Comparison of ENCODE assay signal across 20 cellular contexts in the genomic region with DNA sequence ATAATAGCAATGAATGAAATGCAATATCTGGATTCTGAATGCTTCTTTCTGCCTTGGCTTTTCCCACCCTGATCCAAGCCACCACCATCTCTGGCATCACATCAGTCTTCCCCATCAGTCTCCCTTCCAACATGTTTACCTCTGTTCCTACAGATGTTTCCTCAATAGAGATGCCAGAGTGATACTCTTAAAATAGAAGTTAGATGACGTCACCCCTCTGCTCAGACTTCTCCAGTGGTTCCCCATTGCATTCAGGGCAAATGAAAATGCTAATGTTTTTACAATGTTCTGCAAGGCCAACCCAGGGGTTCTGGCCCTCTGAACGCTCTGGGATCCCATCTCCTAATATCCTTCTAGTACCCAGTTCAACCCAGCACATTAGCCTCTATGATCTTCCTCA.
DNase-seq lines count a peak whose midpoint lies in the region; ATAC-seq, FAIRE-seq and TF ChIP-seq lines count a peak whose summit lies in the region.
"Had no signal": no experiment of that assay in that cellular context is flagged by ENCODE, and none has a peak within 500 bp of the region (broad histone marks: within the 10 kb centered on the region; RNA-seq: fewer than 3 reads in every experiment).

No MANE protein-coding gene starts in this region.

- no peak overlapping the region for H2BK12ac ChIP-seq in H9 (ENCODE audit: insufficient read length, low read depth, low read length)

- H3K9me1 ChIP-seq in K562 (ENCODE audit: control insufficient read depth, insufficient read depth, low read length), result no peaks in the 10 kb centered on the region

- CTCF ChIA-PET in HEK293 (lab: Yijun Ruan, JAX), result no interaction called here
- CTCF ChIA-PET in K562 (lab: Yijun Ruan, JAX; ENCODE audit: low intra/inter-chr PET ratio), result no interaction called here

- DNase-seq in DMS53 (lab: John Stamatoyannopoulos, UW), result peak; percentile 3
- no peak for DNase-seq in DMS53 treated with DMSO at 0.1 percent for 48 hours (lab: John Stamatoyannopoulos, UW; ENCODE audit: unreplicated experiment)
- DNase-seq in K562 (ENCODE audit: extremely low read depth in 1 of 4, low spot score in 3 of 4), result no peak
- DNase-seq in neural crest cell (ENCODE audit: low read depth, low spot score), result no peak
- no peak for DNase-seq in coronary artery (ENCODE audit: low spot score)
- DNase-seq in GM10266 (ENCODE audit: extremely low spot score), result no peak
- DNase-seq in H9, result no peak
- DNase-seq: CD8-positive, alpha-beta T cell; COR-L47; DMS153; Kasumi-1; KBM-7 had no signal

- no peaks in the 10 kb centered on the region for H3K23me2 ChIP-seq in H9 (ENCODE audit: insufficient read length, low read depth, low read length, poor library complexity, severe bottlenecking)

- WGBS in K562 (ENCODE audit: insufficient coverage, low coverage, missing lambda C conversion rate), result 0% methylated on average over 2 of the region's 2 CpGs
- no CpG with 5 or more reads among the region's 2 CpGs for WGBS in H9 (ENCODE audit: extremely low coverage, insufficient read length, low lambda C conversion rate)

- intact Hi-C loops in K562 (cut with micrococcal nuclease), result no loop called here

- H3K4ac ChIP-seq in H9 (ENCODE audit: low read depth, low read length), result no peak overlapping the region

- no peak for TF ChIP-seq CTCF in HEK293 (tag by site-specific recombination; IDR thresholded peaks at IDR 0.05)
- no peak for TF ChIP-seq CTCF in K562 (IDR thresholded peaks at IDR 0.05 in 2 of 3, conservative IDR thresholded peaks at IDR 0.05 in 1 of 3; ENCODE audit: insufficient read depth in 2 of 3, low read depth in 1 of 3, low read length in 3 of 3)
- TF ChIP-seq CTCF in neural crest cell (conservative IDR thresholded peaks at IDR 0.05), result no peak
- TF ChIP-seq CTCF in coronary artery (IDR thresholded peaks at IDR 0.05), result no peak
- no peak for TF ChIP-seq CTCF in GM10266 (IDR thresholded peaks at IDR 0.05; ENCODE audit: control insufficient read depth, insufficient read depth, low read depth, missing control alignments)
- no peak for TF ChIP-seq CTCF in H9 (conservative IDR thresholded peaks at IDR 0.05)

- no peak overlapping the region for H4K5ac ChIP-seq in H9 (ENCODE audit: insufficient read length, low read depth, low read length)

- H3K4me2 ChIP-seq in K562 (ENCODE audit: insufficient read depth, low read length) (no peak overlapping the region), H9 (ENCODE audit: insufficient read depth, insufficient read length, low read length) (no peak overlapping the region)

- BruUV-seq in K562 (replicated peaks; lab: Mats Ljungman, UMichigan), result no TSS peak

- ATAC-seq in K562, result no peak
- ATAC-seq: CD8-positive, alpha-beta T cell; HCT116 had no signal

- H3K36me3 ChIP-seq in HEK293 (ENCODE audit: control insufficient read depth in 2 of 2, insufficient read depth in 1 of 2, low read length in 2 of 2) (no peaks in the 10 kb centered on the region), K562 (ENCODE audit: control insufficient read depth, insufficient read depth, low read length) (no peaks in the 10 kb centered on the region)

- no peak overlapping the region for H3T11ph ChIP-seq in H9 (ENCODE audit: low read length)

- H3K4me1 ChIP-seq in HEK293 (ENCODE audit: control insufficient read depth, insufficient read depth, low read length), result no peaks in the 10 kb centered on the region
- H3K4me1 ChIP-seq in K562 (replicated peaks in 1 of 2; ENCODE audit: control insufficient read depth in 2 of 2, insufficient read depth in 2 of 2, low read length in 2 of 2), result no peaks in the 10 kb centered on the region
- peaks cover 5% of the 10 kb centered on the region for H3K4me1 ChIP-seq in H9 (ENCODE audit: insufficient read depth, low read length)

- H3K79me2 ChIP-seq in K562 (ENCODE audit: control insufficient read depth, insufficient read depth, low read length) (no peaks in the 10 kb centered on the region), H9 (ENCODE audit: insufficient read depth, low read length) (no peaks in the 10 kb centered on the region)

- H3K27ac ChIP-seq in HEK293 (ENCODE audit: extremely low read depth, low read depth, low read length), result no peak overlapping the region
- no peak overlapping the region for H3K27ac ChIP-seq in K562 (ENCODE audit: extremely low read depth, low read depth, low read length)
- H3K27ac ChIP-seq in coronary artery, result no peak overlapping the region
- H3K27ac ChIP-seq in H9 (ENCODE audit: insufficient read length, low read depth, low read length), result no peak overlapping the region
- H3K27ac ChIP-seq: 22Rv1, C4-2B had no signal

- in situ Hi-C loops in K562 (cut with MboI), result no loop called here

- H3K56ac ChIP-seq in H9 (ENCODE audit: insufficient read length, low read depth, low read length), result no peak overlapping the region

- H3K14ac ChIP-seq in H9 (ENCODE audit: insufficient read depth, low read length), result no peak overlapping the region

- H3K4me1 Mint-ChIP-seq in neural crest cell, result peaks cover 16% of the 10 kb centered on the region
- peaks cover 9 to 15% of the 10 kb centered on the region in 2 experiments for H3K4me1 Mint-ChIP-seq in H9

- H3K27ac Mint-ChIP-seq in neural crest cell (ENCODE audit: unreplicated experiment), result peak overlapping the region; percentile 51
- 0 out of 7 replicates have a peak overlapping the region, but pooled peaks of 1 of the 3 experiments have one; percentile 1 for H3K27ac Mint-ChIP-seq in H9
- H3K27ac Mint-ChIP-seq: CD8-positive, alpha-beta T cell had no signal

- no peak for FAIRE-seq in K562 (lab: Jason Lieb, UNC)
- FAIRE-seq: D721Med, GM12892, GM19239, HTR-8/SVneo had no signal

- no peak overlapping the region for H2BK5ac ChIP-seq in H9 (ENCODE audit: insufficient read length, low read length)

- no peak for TF ChIP-seq EP300 in K562 (IDR thresholded peaks at IDR 0.05; ENCODE audit: low read length)

- no peak for TF ChIP-seq POLR2A in K562 (conservative IDR thresholded peaks at IDR 0.05)

- H4K20me1 ChIP-seq in K562 (replicated peaks; ENCODE audit: control insufficient read depth, insufficient read depth, low read length), result no peaks in the 10 kb centered on the region
- H4K20me1 ChIP-seq in H9 (ENCODE audit: control insufficient read depth, insufficient read depth, insufficient read length), result no peaks in the 10 kb centered on the region

- no peak overlapping the region for H3K23ac ChIP-seq in H9 (ENCODE audit: insufficient read length, low read depth, low read length)

- H3K9me3 ChIP-seq in HEK293 (ENCODE audit: control insufficient read depth, insufficient read depth, low read depth, low read length), result no peaks in the 10 kb centered on the region
- no peaks in the 10 kb centered on the region; the same call in 1 of the 2 replicates for H3K9me3 ChIP-seq in K562 (replicated peaks; ENCODE audit: control insufficient read depth, insufficient read depth, low read depth, low read length)
- no peaks in the 10 kb centered on the region for H3K9me3 ChIP-seq in H9 (ENCODE audit: control insufficient read depth, low read depth, low read length)

- no peak for TF ChIP-seq RAD21 in K562 (CRISPR knock-in tag; conservative IDR thresholded peaks at IDR 0.05 in 1 of 2, IDR thresholded peaks at IDR 0.05 in 1 of 2)

- H3K27me3 ChIP-seq in K562 (ENCODE audit: control insufficient read depth in 2 of 2, insufficient read depth in 2 of 2, low read length in 2 of 2), result no peaks in the 10 kb centered on the region
- H3K27me3 ChIP-seq in H9 (ENCODE audit: insufficient read depth, low read length), result no peaks in the 10 kb centered on the region

- no peak overlapping the region for H2BK20ac ChIP-seq in H9 (ENCODE audit: low read depth, low read length, poor library complexity, severe bottlenecking)

- H4K8ac ChIP-seq in H9 (replicated peaks; ENCODE audit: insufficient read length, low read depth, low read length), result no peak overlapping the region

- no peaks in the 10 kb centered on the region for H3K36me3 Mint-ChIP-seq in neural crest cell (ENCODE audit: low read depth)
- H3K36me3 Mint-ChIP-seq in H9 (ENCODE audit: insufficient read depth in 1 of 3, low read depth in 3 of 3), result no peaks in the 10 kb centered on the region
- H3K36me3 Mint-ChIP-seq: CD8-positive, alpha-beta T cell had no signal

- no peak overlapping the region for H3K4me3 ChIP-seq in HEK293 (ENCODE audit: low read depth, low read length)
- H3K4me3 ChIP-seq in K562, result no peak overlapping the region
- no peak overlapping the region for H3K4me3 ChIP-seq in coronary artery

- POLR2A ChIA-PET in HEK293 (lab: Yijun Ruan, JAX) (no interaction called here), K562 (lab: Yijun Ruan, JAX) (no interaction called here)

- H3K9me3 Mint-ChIP-seq in neural crest cell (no peaks in the 10 kb centered on the region), H9 (no peaks in the 10 kb centered on the region)
- H3K9me3 Mint-ChIP-seq: CD8-positive, alpha-beta T cell had no signal

- H3K79me1 ChIP-seq in H9 (ENCODE audit: insufficient read depth, low read depth, low read length, poor library complexity, severe bottlenecking), result no peaks in the 10 kb centered on the region

- H2AK5ac ChIP-seq in H9 (ENCODE audit: insufficient read length, low read length), result no peak overlapping the region

- H3K9ac ChIP-seq in K562 (ENCODE audit: insufficient read depth in 1 of 2, low read depth in 2 of 2, low read length in 2 of 2) (no peak overlapping the region), H9 (ENCODE audit: extremely low read depth, insufficient read length, low read length) (no peak overlapping the region)

- no peak overlapping the region for H2BK15ac ChIP-seq in H9 (ENCODE audit: low read depth, low read length)

- no peak overlapping the region for H4K91ac ChIP-seq in H9 (ENCODE audit: insufficient read length, low read depth, low read length)

- H3K4me3 Mint-ChIP-seq in neural crest cell (no peak overlapping the region), H9 (no peak overlapping the region)
- H3K4me3 Mint-ChIP-seq: CD8-positive, alpha-beta T cell had no signal

- no peak overlapping the region for H2BK120ac ChIP-seq in H9 (ENCODE audit: low read depth, low read length, poor library complexity, severe bottlenecking)

- no peak overlapping the region for H2AFZ ChIP-seq in K562 (ENCODE audit: low read depth, low read length)
- H2AFZ ChIP-seq in H9 (ENCODE audit: low read length), result no peak overlapping the region

- H3K27me3 Mint-ChIP-seq in neural crest cell (ENCODE audit: low read depth) (peaks cover 11% of the 10 kb centered on the region), H9 (ENCODE audit: low read depth) (no peaks in the 10 kb centered on the region)

- no peak overlapping the region for H3K18ac ChIP-seq in H9 (ENCODE audit: insufficient read length, low read depth, low read length)

TF ChIP-seq in HEK293, 187 proteins besides CTCF, POLR2A, EP300 and RAD21 (continues in another document):
- no peak for TF ChIP-seq MZF1 (tag by site-specific recombination; IDR thresholded peaks at IDR 0.05; ENCODE audit: borderline replicate concordance)

TF ChIP-seq in K562, 482 proteins besides CTCF, POLR2A, EP300 and RAD21 (continues in another document):
- TF ChIP-seq GATAD2B (IDR thresholded peaks at IDR 0.05; ENCODE audit: borderline replicate concordance) (no peak), NEUROD1 (IDR thresholded peaks at IDR 0.05; ENCODE audit: borderline replicate concordance, low read depth, low read length, partially characterized antibody) (no peak), PRPF4 (IDR thresholded peaks at IDR 0.05; ENCODE audit: insufficient read depth, low read depth, low read length, poor library complexity, severe bottlenecking) (no peak)
